ENCODE assay signal across 8 cellular contexts in the genomic region with DNA sequence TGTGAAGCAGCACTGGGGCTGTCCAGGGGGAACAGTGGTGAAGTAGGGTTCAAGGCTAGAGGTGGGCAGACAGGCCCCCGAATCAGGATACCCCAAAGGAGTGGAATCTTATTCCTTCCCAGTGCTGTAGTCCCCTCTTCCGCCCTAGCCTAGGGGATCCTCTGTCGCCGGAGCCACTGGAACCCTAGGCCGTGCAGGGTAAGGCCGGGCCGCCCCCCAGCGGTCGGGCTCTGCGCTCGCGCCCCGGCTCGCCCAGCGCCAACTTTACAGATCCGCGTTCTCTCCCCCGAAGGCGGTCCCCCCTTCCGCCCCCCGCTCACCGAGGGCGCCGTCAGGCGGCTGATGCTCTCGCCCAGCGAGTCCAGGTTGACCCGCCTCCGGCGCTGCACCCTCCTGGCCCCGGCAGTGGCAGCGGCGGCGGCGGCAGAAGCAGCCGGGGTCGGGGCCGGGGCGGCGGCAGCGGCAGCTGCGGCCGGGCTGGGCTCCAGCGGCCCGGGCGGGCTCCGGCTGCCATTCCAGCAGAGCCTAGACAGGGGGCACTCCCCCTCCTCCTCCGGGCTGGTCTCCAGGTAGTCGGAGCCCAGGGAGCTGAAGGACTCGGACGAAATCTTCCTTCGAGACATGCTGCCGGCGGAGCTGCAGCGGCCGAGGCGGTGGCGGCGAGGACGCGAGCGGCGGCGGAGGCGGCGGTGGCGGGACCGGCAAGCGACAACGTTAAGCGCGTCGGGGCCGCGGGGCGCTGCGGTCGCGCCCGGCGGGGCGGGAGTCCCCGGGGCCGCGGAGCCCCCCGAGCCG. TPM values are rescaled to one million over a fixed set of nuclear protein-coding genes. Genes with fewer than 3 reads are reported as not detected.
A peak's percentile ranks its signal among the peaks of the same experiment; 100 is the strongest.
DNase-seq lines count a peak whose midpoint lies in the region; ATAC-seq and TF ChIP-seq lines count a peak whose summit lies in the region.

No MANE protein-coding gene starts in this region.

- H3K4me1 Mint-ChIP-seq in activated T-cell treated with anti-CD3 and anti-CD28 coated beads, Interleukin-2, amount 50 U/mL, for 72 hours (ENCODE audit: low read depth) = peaks cover 5% of the 10 kb centered on the region
- H3K4me1 Mint-ChIP-seq in immature natural killer cell = peaks cover 2 to 4% of the 10 kb centered on the region in 2 donors

- peak overlapping the region; percentile 68 for H2AFZ ChIP-seq in parathyroid adenoma

- DNase-seq in activated naive CD4-positive, alpha-beta T cell treated with anti-CD3 and anti-CD28 coated beads, Interleukin-2, amount 50 U/mL, for 72 hours (ENCODE audit: low spot score in 2 of 2) = peak in 1 of 2 donors; percentile 35
- DNase-seq in activated naive CD4-positive, alpha-beta T cell treated with Interleukin-2 at 50 U/mL for 16 hours = no peak
- DNase-seq in MV-4-11 (lab: John Stamatoyannopoulos, UW) (peak; percentile 6), cardiac muscle cell (ENCODE audit: low read depth in 1 of 2, low spot score in 1 of 2) (peak; percentile 73 to 76), immature natural killer cell (no peak)
- DNase-seq in activated T-cell treated with anti-CD3 and anti-CD28 coated beads, Interleukin-2, amount 50 U/mL, for 72 hours = peak; percentile 9 to 14

- H3K27ac ChIP-seq in cardiac muscle cell (no peak overlapping the region), parathyroid adenoma (peak overlapping the region; percentile 51)

- ATAC-seq in activated naive CD4-positive, alpha-beta T cell treated with anti-CD3 and anti-CD28 coated beads, Interleukin-2, amount 50 U/mL, for 72 hours = peak; percentile 16 to 82
- peak; percentile 61 for ATAC-seq in HG02571 (IDR thresholded peaks at IDR 0.05; ENCODE audit: unreplicated experiment)
- peak; percentile 71 for ATAC-seq in activated T-cell treated with anti-CD3 and anti-CD28 coated beads, Interleukin-2, amount 50 U/mL, for 72 hours (replicated peaks in 1 of 2)

- H3K36me3 ChIP-seq in cardiac muscle cell = no peaks in the 10 kb centered on the region
- H3K36me3 ChIP-seq in parathyroid adenoma (ENCODE audit: control insufficient read depth, insufficient read depth, low read length) = no peaks in the 10 kb centered on the region

- H3K27me3 ChIP-seq in cardiac muscle cell (peaks cover 37% of the 10 kb centered on the region), parathyroid adenoma (ENCODE audit: control insufficient read depth, insufficient read depth, low read length) (no peaks in the 10 kb centered on the region)

- H3K27me3 Mint-ChIP-seq in activated T-cell treated with anti-CD3 and anti-CD28 coated beads, Interleukin-2, amount 50 U/mL, for 72 hours (ENCODE audit: low read depth) = peaks cover 36% of the 10 kb centered on the region
- peaks cover 6 to 13% (median 8%) of the 10 kb centered on the region in 3 donors for H3K27me3 Mint-ChIP-seq in immature natural killer cell (ENCODE audit: low read depth in 3 of 3)

- peak overlapping the region; percentile 59 for H3K4me3 ChIP-seq in cardiac muscle cell
- H3K4me3 ChIP-seq in parathyroid adenoma (ENCODE audit: low read depth, low read length) = peak overlapping the region; percentile 16

- H3K4me2 ChIP-seq in parathyroid adenoma (ENCODE audit: low read length) = no peak overlapping the region

- H3K4me3 Mint-ChIP-seq in activated T-cell treated with anti-CD3 and anti-CD28 coated beads, Interleukin-2, amount 50 U/mL, for 72 hours = peak overlapping the region; percentile 42 to 66
- H3K4me3 Mint-ChIP-seq in immature natural killer cell = peak overlapping the region in 2 of 5 donors; percentile 36 to 53

- no peak overlapping the region for H3K9ac ChIP-seq in parathyroid adenoma

- H3K27ac Mint-ChIP-seq in activated naive CD4-positive, alpha-beta T cell treated with anti-CD3 and anti-CD28 coated beads, Interleukin-2, amount 50 U/mL, for 72 hours = no peak overlapping the region
- no peak overlapping the region for H3K27ac Mint-ChIP-seq in activated T-cell treated with anti-CD3 and anti-CD28 coated beads, Interleukin-2, amount 50 U/mL, for 72 hours
- no peak overlapping the region for H3K27ac Mint-ChIP-seq in immature natural killer cell

- TF ChIP-seq CTCF in cardiac muscle cell (IDR thresholded peaks at IDR 0.05; ENCODE audit: low read depth, low read length) = peak; percentile 74
- peak; percentile 56 for TF ChIP-seq CTCF in parathyroid adenoma (IDR thresholded peaks at IDR 0.05)

- H3K4me1 ChIP-seq in cardiac muscle cell (ENCODE audit: low read depth) (no peaks in the 10 kb centered on the region), parathyroid adenoma (peaks cover 4% of the 10 kb centered on the region)

- no peaks in the 10 kb centered on the region for H3K79me2 ChIP-seq in parathyroid adenoma

- peaks cover 4 to 5% of the 10 kb centered on the region in 2 donors for H3K9me3 Mint-ChIP-seq in activated naive CD4-positive, alpha-beta T cell treated with anti-CD3 and anti-CD28 coated beads, Interleukin-2, amount 50 U/mL, for 72 hours
- H3K9me3 Mint-ChIP-seq in activated T-cell treated with anti-CD3 and anti-CD28 coated beads, Interleukin-2, amount 50 U/mL, for 72 hours = peaks cover 0 to 2% of the 10 kb centered on the region in 2 donors
- peaks cover 2 to 47% (median 6%) of the 10 kb centered on the region in 6 donors for H3K9me3 Mint-ChIP-seq in immature natural killer cell

- H3K9me3 ChIP-seq in cardiac muscle cell (ENCODE audit: low read depth) (no peaks in the 10 kb centered on the region), parathyroid adenoma (ENCODE audit: control insufficient read depth, low read length) (no peaks in the 10 kb centered on the region)

- peaks cover 0 to 14% of the 10 kb centered on the region in 2 donors for H3K36me3 Mint-ChIP-seq in activated naive CD4-positive, alpha-beta T cell treated with anti-CD3 and anti-CD28 coated beads, Interleukin-2, amount 50 U/mL, for 72 hours
- peaks cover 2 to 6% of the 10 kb centered on the region in 2 donors for H3K36me3 Mint-ChIP-seq in activated T-cell treated with anti-CD3 and anti-CD28 coated beads, Interleukin-2, amount 50 U/mL, for 72 hours (ENCODE audit: insufficient read depth in 2 of 2)
- peaks cover 4% of the 10 kb centered on the region in 3 donors for H3K36me3 Mint-ChIP-seq in immature natural killer cell

RNA-seq across cellular contexts. Expression of gene GUCY1A2, which starts 0.6 kb away (rescaled TPM):
- under 1 TPM in 1 of 2 donors, not detected in 1; 0.04 TPM for total RNA-seq in activated naive CD4-positive, alpha-beta T cell treated with anti-CD3 and anti-CD28 coated beads, Interleukin-2, amount 50 U/mL, for 72 hours
- total RNA-seq in activated T-cell treated with anti-CD3 and anti-CD28 coated beads, Interleukin-2, amount 50 U/mL, for 72 hours = not detected
- 1.1 and 2.5 TPM in 2 replicates for total RNA-seq in cardiac muscle cell
- 0.56 and 0.65 TPM in 2 replicates for polyA plus RNA-seq in cardiac muscle cell
- polyA plus RNA-seq in immature natural killer cell = not detected

Comparison
In these comparisons a context has a peak if more than half of its experiments do, and no peak if none do; other contexts are left out.
1. DNase-seq: peak in MV-4-11 (single experiment), activated T-cell treated with anti-CD3 and anti-CD28 coated beads, Interleukin-2, amount 50 U/mL, for 72 hours (2 of 2) and cardiac muscle cell (2 of 2); none in activated naive CD4-positive, alpha-beta T cell treated with Interleukin-2 at 50 U/mL for 16 hours (single experiment) and immature natural killer cell (0 of 3).
2. Peak in every context shown above with its lines, with median percentiles within 50 percentile points of each other: ATAC-seq.